ENCODE assay signal across 20 cellular contexts in genomic region chr1:106189780-106190179, GRCh38.
"Had no signal": no experiment of that assay in that cellular context is flagged by ENCODE, and none has a peak within 500 bp of the region (broad histone marks: within the 10 kb centered on the region; RNA-seq: fewer than 3 reads in every experiment).

No MANE protein-coding gene starts in this region.

- H3K27ac Mint-ChIP-seq: naive thymus-derived CD8-positive, alpha-beta T cell; progenitor cell of endocrine pancreas; type B pancreatic cell had no signal

- H3K4me1 ChIP-seq: heart left ventricle, pancreas, suprapubic skin, thyroid gland had no signal

- H3K4me3 Mint-ChIP-seq: naive thymus-derived CD8-positive, alpha-beta T cell; neural crest cell; type B pancreatic cell had no signal

- DNase-seq: effector CD4-positive, alpha-beta T cell; heart left ventricle; hippocampal formation; left colon; mammary epithelial cell; mucosa of descending colon; naive thymus-derived CD8-positive, alpha-beta T cell; occipital lobe; right cardiac atrium; small intestine; stimulated activated CD4-positive, alpha-beta T cell treated with anti-CD3 and anti-CD28 coated beads, Interleukin-12 subunit alpha, Interleukin-12 subunit beta, amount 100 ng/mL, for 4 hours; stimulated activated naive CD8-positive, alpha-beta T cell treated with anti-CD3 and anti-CD28 coated beads, Interleukin-15, Interleukin-2, amounts not matched to agents 100 U/mL and 50 U/mL, for 24 hours; thyroid gland had no signal

- H3K4me1 Mint-ChIP-seq: naive thymus-derived CD8-positive, alpha-beta T cell; neural crest cell had no signal

- H3K27me3 Mint-ChIP-seq: naive thymus-derived CD8-positive, alpha-beta T cell; progenitor cell of endocrine pancreas; type B pancreatic cell had no signal

- H3K36me3 Mint-ChIP-seq: type B pancreatic cell had no signal

- H3K4me3 ChIP-seq: coronary artery, heart left ventricle, mucosa of descending colon, pancreas, suprapubic skin, thyroid gland had no signal

- ATAC-seq: esophagus mucosa; heart left ventricle; left colon; mucosa of descending colon; naive thymus-derived CD8-positive, alpha-beta T cell; pancreas; right cardiac atrium; stimulated activated naive CD8-positive, alpha-beta T cell treated with anti-CD3 and anti-CD28 coated beads, Interleukin-15, Interleukin-2, amounts not matched to agents 100 U/mL and 50 U/mL, for 24 hours had no signal

- H3K9me3 ChIP-seq: pancreas, suprapubic skin, thyroid gland had no signal

- H3K36me3 ChIP-seq: heart left ventricle, pancreas, suprapubic skin, thyroid gland had no signal

- H3K27me3 ChIP-seq: heart left ventricle, pancreas, suprapubic skin, thyroid gland had no signal

- H3K27ac ChIP-seq: coronary artery, heart left ventricle, pancreas, suprapubic skin, thyroid gland had no signal
